22 cellular contexts compared by ENCODE assay signal in genomic region chr14:65664436-65664835, GRCh38.
DNase-seq lines count a peak whose midpoint lies in the region; ATAC-seq, FAIRE-seq and TF ChIP-seq lines count a peak whose summit lies in the region.
"Had no signal": no experiment of that assay in that cellular context is flagged by ENCODE, and none has a peak within 500 bp of the region (broad histone marks: within the 10 kb centered on the region; RNA-seq: fewer than 3 reads in every experiment).

No MANE protein-coding gene starts in this region.

- no peak overlapping the region for H3K23ac ChIP-seq in neuronal stem cell (ENCODE audit: low read depth, low read length, poor library complexity)

- TF ChIP-seq CTCF in WTC11 (IDR thresholded peaks at IDR 0.05): no peak
- no peak for TF ChIP-seq CTCF in CD4-positive, alpha-beta T cell (IDR thresholded peaks at IDR 0.05)

- H3K36me3 ChIP-seq in neuronal stem cell (replicated peaks in 1 of 2; ENCODE audit: control insufficient read depth in 2 of 2, insufficient read depth in 2 of 2, low read length in 2 of 2): peaks cover 0 to 2% of the 10 kb centered on the region in 2 donors
- H3K36me3 ChIP-seq: BE2C, HAP-1 had no signal

- H3K14ac ChIP-seq in neuronal stem cell (ENCODE audit: low read length): no peak overlapping the region

- no peaks in the 10 kb centered on the region for H3K27me3 ChIP-seq in CD4-positive, alpha-beta T cell (ENCODE audit: control insufficient read depth, insufficient read depth, low read length)
- no peaks in the 10 kb centered on the region for H3K27me3 ChIP-seq in neuronal stem cell (ENCODE audit: control insufficient read depth in 3 of 3, insufficient read depth in 3 of 3, low read depth in 1 of 3, low read length in 3 of 3)
- H3K27me3 ChIP-seq: BE2C had no signal

- H3K4me1 Mint-ChIP-seq in WTC11: peaks cover 4% of the 10 kb centered on the region; the same call in 1 of the 2 replicates
- H3K4me1 Mint-ChIP-seq in CD4-positive, alpha-beta T cell (ENCODE audit: low read depth): peaks cover 4% of the 10 kb centered on the region
- H3K4me1 Mint-ChIP-seq in activated naive CD4-positive, alpha-beta T cell treated with anti-CD3 and anti-CD28 coated beads, Interleukin-2, amount 10 ng/mL, durations not matched to agents 7 days and 5 days: no peaks in the 10 kb centered on the region

- H3K9ac ChIP-seq in neuronal stem cell (ENCODE audit: low read depth, low read length, poor library complexity): no peak overlapping the region
- H3K9ac ChIP-seq: SK-N-SH had no signal

- no peak overlapping the region for H4K8ac ChIP-seq in neuronal stem cell (ENCODE audit: low read depth, low read length)

- no peak overlapping the region for H3K4me2 ChIP-seq in neuronal stem cell (ENCODE audit: insufficient read depth, low read length, poor library complexity, severe bottlenecking)
- H3K4me2 ChIP-seq: A549, SK-N-SH had no signal

- FAIRE-seq in GM19239 (lab: Jason Lieb, UNC) (peak; percentile 74), HTR-8/SVneo (lab: Jason Lieb, UNC) (peak; percentile 38)

- H3K27me3 Mint-ChIP-seq in WTC11 (ENCODE audit: low read depth): no peaks in the 10 kb centered on the region
- no peaks in the 10 kb centered on the region for H3K27me3 Mint-ChIP-seq in CD4-positive, alpha-beta T cell
- H3K27me3 Mint-ChIP-seq in activated naive CD4-positive, alpha-beta T cell treated with anti-CD3 and anti-CD28 coated beads, Interleukin-2, amount 10 ng/mL, durations not matched to agents 7 days and 5 days: no peaks in the 10 kb centered on the region

- DNase-seq in GM19239 (ENCODE audit: insufficient read length, low spot score) (no peak), HTR-8/SVneo (ENCODE audit: insufficient read length, low spot score) (no peak), WTC11 (ENCODE audit: low spot score) (no peak), iPS-NIHi11 (ENCODE audit: low spot score) (peak; percentile 7), neuronal stem cell (ENCODE audit: low spot score) (no peak)
- DNase-seq in CD4-positive, alpha-beta T cell: no peak
- no peak for DNase-seq in activated naive CD4-positive, alpha-beta T cell treated with anti-CD3 and anti-CD28 coated beads, Interleukin-2, amount 10 ng/mL, durations not matched to agents 7 days and 5 days
- DNase-seq: BE2C, EL, GF-D8, NCI-H1417, NCI-H187, NCI-H2107, NCI-H226, NCI-H510A treated with DMSO at 0.1 percent for 48 hours, NCI-H748 treated with DMSO at 0.1 percent for 48 hours, SIG-M5, SK-N-SH had no signal

- H2BK5ac ChIP-seq in neuronal stem cell (ENCODE audit: low read length): no peak overlapping the region

- no peaks in the 10 kb centered on the region for H3K9me3 ChIP-seq in CD4-positive, alpha-beta T cell (ENCODE audit: control insufficient read depth, low read length)
- peaks cover 0 to 2% of the 10 kb centered on the region in 2 donors for H3K9me3 ChIP-seq in neuronal stem cell (replicated peaks in 1 of 2; ENCODE audit: control insufficient read depth in 2 of 2, insufficient read depth in 1 of 2, low read depth in 1 of 2, low read length in 2 of 2)
- H3K9me3 ChIP-seq: A549, BE2C, HAP-1, SK-N-SH had no signal

- intact Hi-C loops in CD4-positive, alpha-beta T cell (cut with DNase I, micrococcal nuclease): no loop called here

- peak overlapping the region; percentile 9 for H3K4me3 Mint-ChIP-seq in WTC11
- no peak overlapping the region for H3K4me3 Mint-ChIP-seq in CD4-positive, alpha-beta T cell
- no peak overlapping the region for H3K4me3 Mint-ChIP-seq in activated naive CD4-positive, alpha-beta T cell treated with anti-CD3 and anti-CD28 coated beads, Interleukin-2, amount 10 ng/mL, durations not matched to agents 7 days and 5 days

- H3K36me3 Mint-ChIP-seq in WTC11: no peaks in the 10 kb centered on the region
- no peaks in the 10 kb centered on the region for H3K36me3 Mint-ChIP-seq in CD4-positive, alpha-beta T cell (ENCODE audit: low read depth)
- H3K36me3 Mint-ChIP-seq in activated naive CD4-positive, alpha-beta T cell treated with anti-CD3 and anti-CD28 coated beads, Interleukin-2, amount 10 ng/mL, durations not matched to agents 7 days and 5 days: peaks cover 9% of the 10 kb centered on the region

- H4K91ac ChIP-seq in neuronal stem cell (ENCODE audit: low read depth, low read length, poor library complexity): no peak overlapping the region

- no peak overlapping the region for H2BK120ac ChIP-seq in neuronal stem cell (ENCODE audit: low read depth, low read length)

- POLR2A ChIA-PET in WTC11 (lab: Charles Lee): interaction anchor here (0.5 kb wide), 1 partner anchor 206 kb away, joined by 3 read pairs; no protein-coding TSS in a partner anchor
- POLR2A ChIA-PET in CD4-positive, alpha-beta T cell (lab: Charles Lee): no interaction called here

- H3K4me1 ChIP-seq in neuronal stem cell (ENCODE audit: control insufficient read depth in 2 of 2, insufficient read depth in 1 of 2, low read depth in 1 of 2, low read length in 2 of 2): peaks cover 0 to 3% of the 10 kb centered on the region in 2 donors
- H3K4me1 ChIP-seq: A549, BE2C had no signal

- no peak overlapping the region for H2BK15ac ChIP-seq in neuronal stem cell (ENCODE audit: low read length)

- H3K27ac Mint-ChIP-seq in WTC11: no peak overlapping the region; the same call in 1 of the 2 replicates
- no peak overlapping the region for H3K27ac Mint-ChIP-seq in CD4-positive, alpha-beta T cell
- H3K27ac Mint-ChIP-seq in activated naive CD4-positive, alpha-beta T cell treated with anti-CD3 and anti-CD28 coated beads, Interleukin-2, amount 10 ng/mL, durations not matched to agents 7 days and 5 days: no peak overlapping the region

- ATAC-seq in WTC11: peak; percentile 89
- ATAC-seq in CD4-positive, alpha-beta T cell (ENCODE audit: poor library complexity): no peak
- no peak for ATAC-seq in GM18502 (IDR thresholded peaks at IDR 0.05; ENCODE audit: poor library complexity, unreplicated experiment)
- ATAC-seq: A549, Panc1 had no signal

- no peak overlapping the region for H3K27ac ChIP-seq in CD4-positive, alpha-beta T cell (ENCODE audit: low read depth, low read length)
- H3K27ac ChIP-seq in neuronal stem cell (replicated peaks; ENCODE audit: low read length): no peak overlapping the region
- H3K27ac ChIP-seq: A549 had no signal

- H3K4me3 ChIP-seq in neuronal stem cell (ENCODE audit: low read length in 2 of 2): no peak overlapping the region
- H3K4me3 ChIP-seq: A549, HAP-1 had no signal

- H2AFZ ChIP-seq in neuronal stem cell (ENCODE audit: low read length): no peak overlapping the region

- H3K9me3 Mint-ChIP-seq in WTC11: no peaks in the 10 kb centered on the region
- no peaks in the 10 kb centered on the region for H3K9me3 Mint-ChIP-seq in CD4-positive, alpha-beta T cell
- H3K9me3 Mint-ChIP-seq in activated naive CD4-positive, alpha-beta T cell treated with anti-CD3 and anti-CD28 coated beads, Interleukin-2, amount 10 ng/mL, durations not matched to agents 7 days and 5 days: no peaks in the 10 kb centered on the region

- CTCF ChIA-PET in WTC11 (lab: Charles Lee): interaction anchor here (0.6 to 2.5 kb wide), 3 partner anchors 42 to 295 kb away, joined by 3 to 7 read pairs (median 4); no protein-coding TSS in a partner anchor
- CTCF ChIA-PET in CD4-positive, alpha-beta T cell (lab: Charles Lee): no interaction called here
- CTCF ChIA-PET in activated naive CD4-positive, alpha-beta T cell treated with anti-CD3 and anti-CD28 coated beads, Interleukin-2, amount 10 ng/mL, durations not matched to agents 7 days and 5 days (lab: Charles Lee): no interaction called here

- H3K79me1 ChIP-seq in neuronal stem cell (ENCODE audit: low read depth, low read length): no peaks in the 10 kb centered on the region

- H2BK12ac ChIP-seq in neuronal stem cell (ENCODE audit: low read length): no peak overlapping the region

- H2AK5ac ChIP-seq in neuronal stem cell (ENCODE audit: low read depth, low read length): no peak overlapping the region

- H3K4ac ChIP-seq in neuronal stem cell (ENCODE audit: low read length): no peak overlapping the region

- no peak overlapping the region for H3K18ac ChIP-seq in neuronal stem cell (ENCODE audit: low read length)

TF ChIP-seq in WTC11, 78 proteins besides CTCF, POLR2A, EP300 and RAD21 (continues in another document):
- TF ChIP-seq ATF1 (CRISPR knock-in tag; IDR thresholded peaks at IDR 0.05): no peak
- TF ChIP-seq E2F1 (CRISPR knock-in tag; IDR thresholded peaks at IDR 0.05): no peak
- TF ChIP-seq PREB (CRISPR knock-in tag; IDR thresholded peaks at IDR 0.05; ENCODE audit: borderline replicate concordance): no peak
- TF ChIP-seq FOXJ3 (CRISPR knock-in tag; IDR thresholded peaks at IDR 0.05; ENCODE audit: borderline replicate concordance): no peak
- no peak for TF ChIP-seq KAT7 (CRISPR knock-in tag; IDR thresholded peaks at IDR 0.05; ENCODE audit: borderline replicate concordance)
